Comparison of ENCODE assay signal across 8 cellular contexts in genomic region chr6:125301435-125302391, GRCh38. TPM values are rescaled to one million over a fixed set of nuclear protein-coding genes. Genes with fewer than 3 reads are reported as not detected.
DNase-seq lines count a peak whose midpoint lies in the region; ATAC-seq and TF ChIP-seq lines count a peak whose summit lies in the region.

A gene with protein sequence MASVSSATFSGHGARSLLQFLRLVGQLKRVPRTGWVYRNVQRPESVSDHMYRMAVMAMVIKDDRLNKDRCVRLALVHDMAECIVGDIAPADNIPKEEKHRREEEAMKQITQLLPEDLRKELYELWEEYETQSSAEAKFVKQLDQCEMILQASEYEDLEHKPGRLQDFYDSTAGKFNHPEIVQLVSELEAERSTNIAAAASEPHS (minus strand): TSS chr6:125301967. CDS start chr6:125301932, 35 bp downstream.

- H3K4me3 Mint-ChIP-seq in activated T-helper 2 cell treated with anti-CD3 and anti-CD28 coated beads, Interferon-gamma antibody, Interleukin-2, Interleukin-4, amounts not matched to agents 10 μg/mL and 5 μg/mL and 100 μg/mL, durations not matched to agents 14 hours and 24 hours and 36 hours (ENCODE audit: low read depth): peak within 1 kb of the TSS; percentile 93
- H3K4me3 Mint-ChIP-seq in natural killer cell: peak within 1 kb of the TSS; percentile 94

- peaks cover 33% of the 10 kb centered on the region for H3K4me1 Mint-ChIP-seq in activated T-helper 2 cell treated with anti-CD3 and anti-CD28 coated beads, Interferon-gamma antibody, Interleukin-2, Interleukin-4, amounts not matched to agents 10 μg/mL and 5 μg/mL and 100 μg/mL, durations not matched to agents 14 hours and 24 hours and 36 hours (ENCODE audit: low read depth)
- H3K4me1 Mint-ChIP-seq in natural killer cell: peaks cover 52 to 61% of the 10 kb centered on the region in 2 donors

- peaks cover 4% of the 10 kb centered on the region for H3K9me3 Mint-ChIP-seq in activated T-helper 2 cell treated with anti-CD3 and anti-CD28 coated beads, Interferon-gamma antibody, Interleukin-2, Interleukin-4, amounts not matched to agents 10 μg/mL and 5 μg/mL and 100 μg/mL, durations not matched to agents 14 hours and 24 hours and 36 hours
- peaks cover 0 to 3% of the 10 kb centered on the region in 2 donors for H3K9me3 Mint-ChIP-seq in natural killer cell

- peak; percentile 45 to 58 for TF ChIP-seq POLR2A in Peyer's patch (IDR thresholded peaks at IDR 0.05)

- H3K4me1 ChIP-seq in Peyer's patch: peaks cover 0 to 4% (median 2%) of the 10 kb centered on the region in 4 donors

- peaks cover 26% of the 10 kb centered on the region for H3K27me3 Mint-ChIP-seq in activated T-helper 2 cell treated with anti-CD3 and anti-CD28 coated beads, Interferon-gamma antibody, Interleukin-2, Interleukin-4, amounts not matched to agents 10 μg/mL and 5 μg/mL and 100 μg/mL, durations not matched to agents 14 hours and 24 hours and 36 hours (ENCODE audit: low read depth)
- H3K27me3 Mint-ChIP-seq in natural killer cell (ENCODE audit: low read depth in 2 of 2): peaks cover 2 to 22% of the 10 kb centered on the region in 2 donors

- H3K4me3 ChIP-seq in Peyer's patch: peak within 1 kb of the TSS; percentile 79 to 95 (median 86)

- DNase-seq in COLO668 (lab: John Stamatoyannopoulos, UW; ENCODE audit: unreplicated experiment): peak; percentile 78
- peak; percentile 43 to 83 (median 82) for DNase-seq in Peyer's patch
- DNase-seq in activated T-helper 2 cell treated with anti-CD3 and anti-CD28 coated beads, Interferon-gamma antibody, Interleukin-2, Interleukin-4, amounts not matched to agents 10 μg/mL and 5 μg/mL and 100 μg/mL, durations not matched to agents 14 hours and 24 hours and 36 hours (ENCODE audit: low spot score): peak; percentile 28
- peak; percentile 52 for DNase-seq in fibroblast of peridontal ligament (ENCODE audit: extremely low read depth)
- peak; percentile 53 for DNase-seq in natural killer cell
- DNase-seq in substantia nigra (lab: John Stamatoyannopoulos, UW): peak in 41 of 49 donors; percentile 10 to 81 (median 46)

- TF ChIP-seq CTCF in Peyer's patch (IDR thresholded peaks at IDR 0.05) (no peak), natural killer cell (IDR thresholded peaks at IDR 0.05) (no peak)

- H3K27ac ChIP-seq in Peyer's patch (peak within 1 kb of the TSS; percentile 83 to 92 (median 88)), substantia nigra (ENCODE audit: low read depth, low read length, poor library complexity, severe bottlenecking) (peak within 1 kb of the TSS; percentile 72)

- H3K27me3 ChIP-seq in Peyer's patch: no peaks in the 10 kb centered on the region

- H3K36me3 Mint-ChIP-seq in activated T-helper 2 cell treated with anti-CD3 and anti-CD28 coated beads, Interferon-gamma antibody, Interleukin-2, Interleukin-4, amounts not matched to agents 10 μg/mL and 5 μg/mL and 100 μg/mL, durations not matched to agents 14 hours and 24 hours and 36 hours (ENCODE audit: low read depth): peaks cover 44% of the 10 kb centered on the region
- H3K36me3 Mint-ChIP-seq in natural killer cell: peaks cover 15% of the 10 kb centered on the region

- ATAC-seq in GM19372 (IDR thresholded peaks at IDR 0.05; ENCODE audit: low read depth, unreplicated experiment) (peak; percentile 80), HG03460 (IDR thresholded peaks at IDR 0.05; ENCODE audit: unreplicated experiment) (peak; percentile 83), natural killer cell (peak; percentile 52 to 79 (median 64))

- H3K27ac Mint-ChIP-seq in activated T-helper 2 cell treated with anti-CD3 and anti-CD28 coated beads, Interferon-gamma antibody, Interleukin-2, Interleukin-4, amounts not matched to agents 10 μg/mL and 5 μg/mL and 100 μg/mL, durations not matched to agents 14 hours and 24 hours and 36 hours: peak within 1 kb of the TSS; percentile 91
- peak within 1 kb of the TSS; percentile 82 to 89 for H3K27ac Mint-ChIP-seq in natural killer cell

- no peaks in the 10 kb centered on the region for H3K9me3 ChIP-seq in Peyer's patch

- H3K36me3 ChIP-seq in Peyer's patch: peaks cover 0 to 17% (median 0%) of the 10 kb centered on the region in 3 donors

- intact Hi-C loops in activated T-helper 2 cell treated with anti-CD3 and anti-CD28 coated beads, Interferon-gamma antibody, Interleukin-2, Interleukin-4, amounts not matched to agents 10 μg/mL and 5 μg/mL and 100 μg/mL, durations not matched to agents 14 hours and 24 hours and 36 hours (cut with micrococcal nuclease): loop anchor here (2.0 to 10.0 kb wide), 4 partner anchors 109 to 653 kb away; partner anchors contain the start of genes HINT3 and TPD52L1
- intact Hi-C loops in natural killer cell (cut with micrococcal nuclease): loop anchor here (10.0 kb wide), 1 partner anchor 147 kb away; the partner anchor contains the start of gene TPD52L1

RNA-seq across cellular contexts. Expression of the gene that starts here (rescaled TPM):
- total RNA-seq in Peyer's patch (10 to 100 TPM; 19.9 to 56.9 (median 40.8) TPM), natural killer cell (10 to 100 TPM; 53.5 to 87.5 (median 57.3) TPM)
- 78.3 and 80.7 TPM in 2 replicates for total RNA-seq in activated T-helper 2 cell treated with anti-CD3 and anti-CD28 coated beads, Interferon-gamma antibody, Interleukin-2, Interleukin-4, amounts not matched to agents 10 μg/mL and 5 μg/mL and 100 μg/mL, durations not matched to agents 14 hours and 24 hours and 36 hours

Comparison
In these comparisons a context has a peak if more than half of its experiments do, and no peak if none do; other contexts are left out.
1. Peak in every context shown above with its lines: DNase-seq, ATAC-seq, H3K4me3 ChIP-seq and H3K27ac ChIP-seq.
2. DNase-seq: peak in every context shown above with its lines; median percentile 82 in Peyer's patch; 78 in COLO668; 53 in natural killer cell; 52 in fibroblast of peridontal ligament; 46 in substantia nigra; 28 in activated T-helper 2 cell treated with anti-CD3 and anti-CD28 coated beads, Interferon-gamma antibody, Interleukin-2, Interleukin-4, amounts not matched to agents 10 μg/mL and 5 μg/mL and 100 μg/mL, durations not matched to agents 14 hours and 24 hours and 36 hours.